18 cellular contexts compared by ENCODE assay signal in genomic region chr1:193606035-193606434, GRCh38.
"Had no signal": no experiment of that assay in that cellular context is flagged by ENCODE, and none has a peak within 500 bp of the region (broad histone marks: within the 10 kb centered on the region; RNA-seq: fewer than 3 reads in every experiment).

No MANE protein-coding gene starts in this region.

- H3K4me3 ChIP-seq: skin epidermis, stomach, thoracic aorta, transverse colon had no signal

- ATAC-seq: foreskin keratinocyte, natural killer cell, sciatic nerve had no signal

- H3K4me3 Mint-ChIP-seq: endodermal cell, natural killer cell, neural crest cell had no signal

- H3K27ac ChIP-seq: foreskin keratinocyte, skin epidermis, stomach, thoracic aorta, transverse colon had no signal

- DNase-seq: dermis blood vessel endothelial cell; endodermal cell; erythroblast; foreskin keratinocyte; kidney glomerular epithelial cell; mammary epithelial cell; natural killer cell; posterior cingulate gyrus; stimulated activated CD4-positive, alpha-beta T cell treated with anti-CD3 and anti-CD28 coated beads, Interleukin-2, amount 100 ng/mL, for 24 hours; stimulated activated CD4-positive, alpha-beta T cell treated with anti-CD3 and anti-CD28 coated beads, Interleukin-4, amount 100 ng/mL, for 4 hours; stimulated activated naive CD4-positive, alpha-beta T cell; stomach; substantia nigra; transverse colon had no signal

- H3K9me3 ChIP-seq: stomach, thoracic aorta, transverse colon had no signal

- H3K9me3 Mint-ChIP-seq: endodermal cell, natural killer cell, neural crest cell had no signal

- H3K4me1 Mint-ChIP-seq: natural killer cell had no signal

- H3K27me3 ChIP-seq: foreskin keratinocyte, stomach, transverse colon had no signal

- H3K4me1 ChIP-seq: foreskin keratinocyte, stomach had no signal

- H3K36me3 Mint-ChIP-seq: natural killer cell had no signal

- H3K27ac Mint-ChIP-seq: endodermal cell, natural killer cell had no signal

- H3K36me3 ChIP-seq: stomach, thoracic aorta, transverse colon had no signal
